Comparison of ENCODE assay signal across 10 cellular contexts in genomic region chr7:130732980-130733865, GRCh38. TPM values are rescaled to one million over a fixed set of nuclear protein-coding genes. Genes with fewer than 3 reads are reported as not detected.
DNase-seq lines count a peak whose midpoint lies in the region; ATAC-seq and TF ChIP-seq lines count a peak whose summit lies in the region.
"Had no signal": no experiment of that assay in that cellular context is flagged by ENCODE, and none has a peak within 500 bp of the region (broad histone marks: within the 10 kb centered on the region; RNA-seq: fewer than 3 reads in every experiment).

No MANE protein-coding gene starts in this region.

- H3K9ac ChIP-seq in PC-3 (ENCODE audit: low read length) = no peak overlapping the region
- H3K9ac ChIP-seq: parathyroid adenoma had no signal

- no peak overlapping the region for H2AFZ ChIP-seq in PC-3 (ENCODE audit: low read length)
- H2AFZ ChIP-seq: parathyroid adenoma had no signal

- peak overlapping the region; percentile 36 for H3K27ac Mint-ChIP-seq in progenitor cell of endocrine pancreas

- peak overlapping the region; percentile 69 for H3K4me3 Mint-ChIP-seq in progenitor cell of endocrine pancreas (ENCODE audit: low read depth)

- POLR2A ChIA-PET in PC-3 (lab: Charles Lee; ENCODE audit: unreplicated experiment) = no interaction called here

- TF ChIP-seq CTCF in foreskin fibroblast (IDR thresholded peaks at IDR 0.05; ENCODE audit: low read depth, low read length) = no peak
- TF ChIP-seq CTCF in progenitor cell of endocrine pancreas (IDR thresholded peaks at IDR 0.05; ENCODE audit: unreplicated experiment) = peak; percentile 31
- no peak for TF ChIP-seq CTCF in PC-3 (conservative IDR thresholded peaks at IDR 0.05; ENCODE audit: low read depth, low read length)

- CTCF ChIA-PET in PC-3 (lab: Charles Lee) = no interaction called here

- TF ChIP-seq EP300 in Ishikawa (IDR thresholded peaks at IDR 0.05; ENCODE audit: borderline replicate concordance) = no peak

- H3K4me1 ChIP-seq in PC-3 (ENCODE audit: insufficient read depth, low read length) = no peaks in the 10 kb centered on the region
- H3K4me1 ChIP-seq: parathyroid adenoma had no signal

- H3K79me2 ChIP-seq in PC-3 (ENCODE audit: low read length) = no peaks in the 10 kb centered on the region
- H3K79me2 ChIP-seq: parathyroid adenoma had no signal

- no peak for ATAC-seq in GM21423 (IDR thresholded peaks at IDR 0.05; ENCODE audit: unreplicated experiment)
- ATAC-seq in PC-3 = no peak

- H3K27ac ChIP-seq in PC-3 (ENCODE audit: low read length) = no peak overlapping the region
- H3K27ac ChIP-seq: parathyroid adenoma had no signal

- no peaks in the 10 kb centered on the region for H3K9me3 Mint-ChIP-seq in progenitor cell of endocrine pancreas (ENCODE audit: low read depth)

- peaks cover 36% of the 10 kb centered on the region for H3K27me3 ChIP-seq in PC-3 (ENCODE audit: low read length)

- H3F3A ChIP-seq in PC-3 (ENCODE audit: low read length, unreplicated experiment) = no peaks in the 10 kb centered on the region

- H3K36me3 Mint-ChIP-seq in progenitor cell of endocrine pancreas (ENCODE audit: insufficient read depth) = no peaks in the 10 kb centered on the region

- H3K27me3 Mint-ChIP-seq in progenitor cell of endocrine pancreas = peaks cover 89% of the 10 kb centered on the region

- no peaks in the 10 kb centered on the region for H3K9me3 ChIP-seq in PC-3 (ENCODE audit: low read length)

- TF ChIP-seq RAD21 in Ishikawa (IDR thresholded peaks at IDR 0.05; ENCODE audit: low read depth) = no peak

- no TSS peak for BruUV-seq in PC-3 (replicated peaks; lab: Mats Ljungman, UMichigan)

- H3K4me2 ChIP-seq in PC-3 (ENCODE audit: low read length) = no peak overlapping the region

- H3K4me1 Mint-ChIP-seq in progenitor cell of endocrine pancreas (ENCODE audit: low read depth) = peaks cover 4% of the 10 kb centered on the region

- DNase-seq in ELF-1 (ENCODE audit: low read depth, low spot score) = peak; percentile 50
- DNase-seq in activated CD4-positive, alpha-beta T cell treated with anti-CD3 and anti-CD28 coated beads, Interleukin-2, amount 50 U/mL, for 1 hour = peak; percentile 15
- DNase-seq in foreskin fibroblast = peak; percentile 15 to 63
- peak; percentile 45 for DNase-seq in progenitor cell of endocrine pancreas (ENCODE audit: low spot score, unreplicated experiment)
- DNase-seq in NCI-H187 treated with DMSO at 0.1 percent for 48 hours (lab: John Stamatoyannopoulos, UW) = no peak
- no peak for DNase-seq in PC-3

- H3K4me3 ChIP-seq in foreskin fibroblast (ENCODE audit: low read depth in 1 of 2, low read length in 2 of 2) = peak overlapping the region; percentile 25 to 64
- H3K4me3 ChIP-seq in PC-3 (ENCODE audit: low read length) = no peak overlapping the region

- intact Hi-C loops in PC-3 (cut with micrococcal nuclease) = no loop called here

- H3K36me3 ChIP-seq in PC-3 (ENCODE audit: low read depth, low read length) = no peaks in the 10 kb centered on the region

- no peaks in the 10 kb centered on the region for H4K20me1 ChIP-seq in PC-3 (ENCODE audit: low read length)

- H3K9me2 ChIP-seq in PC-3 (replicated peaks; ENCODE audit: low read length) = no peaks in the 10 kb centered on the region

TF ChIP-seq in Ishikawa, 13 proteins besides CTCF, POLR2A, EP300 and RAD21:
- TF ChIP-seq CREB1 (IDR thresholded peaks at IDR 0.05; ENCODE audit: low read depth) = no peak
- no peak for TF ChIP-seq TEAD4 (IDR thresholded peaks at IDR 0.05)
- peak; percentile 37; the same call in 1 of the 2 replicates for TF ChIP-seq MAX (IDR thresholded peaks at IDR 0.05)
- TF ChIP-seq FOXM1 (IDR thresholded peaks at IDR 0.05; ENCODE audit: borderline replicate concordance, low read depth) = no peak
- TF ChIP-seq USF1 (IDR thresholded peaks at IDR 0.05) = no peak
- TF ChIP-seq YY1 (IDR thresholded peaks at IDR 0.05; ENCODE audit: low read depth) = no peak
- no peak for TF ChIP-seq EGR1 (IDR thresholded peaks at IDR 0.05)

RNA-seq across cellular contexts. Expression of gene KLF14, which starts 0.8 kb away (rescaled TPM):
- total RNA-seq in progenitor cell of endocrine pancreas (0.09 and 0.14 TPM in 2 replicates), PC-3 (2014; rRNA removed) (not detected in 2 replicates)
- total RNA-seq: LHCN-M2 had no signal

RNA-seq across cellular contexts. Expression of gene TSGA13, which starts 46.9 kb away (rescaled TPM):
- total RNA-seq in progenitor cell of endocrine pancreas (not detected in 2 replicates), PC-3 (2014; rRNA removed) (not detected in 2 replicates)
- total RNA-seq: LHCN-M2 had no signal

Comparison
In these comparisons a context has a peak if more than half of its experiments do, and no peak if none do; other contexts are left out.
1. DNase-seq: peak in ELF-1 (single experiment), activated CD4-positive, alpha-beta T cell treated with anti-CD3 and anti-CD28 coated beads, Interleukin-2, amount 50 U/mL, for 1 hour (single experiment), foreskin fibroblast (2 of 2) and progenitor cell of endocrine pancreas (single experiment); none in NCI-H187 treated with DMSO at 0.1 percent for 48 hours (single experiment) and PC-3 (single experiment).